ENCODE assay signal across 20 cellular contexts in genomic region chr11:12285811-12286222, GRCh38.
A peak's percentile ranks its signal among the peaks of the same experiment; 100 is the strongest.
DNase-seq lines count a peak whose midpoint lies in the region; ATAC-seq and TF ChIP-seq lines count a peak whose summit lies in the region.
"Had no signal": no experiment of that assay in that cellular context is flagged by ENCODE, and none has a peak within 500 bp of the region (broad histone marks: within the 10 kb centered on the region; RNA-seq: fewer than 3 reads in every experiment).

No MANE protein-coding gene starts in this region.

- no peaks in the 10 kb centered on the region for H3K9me2 ChIP-seq in SK-N-SH

- DNase-seq in SK-N-SH: peak; percentile 11
- no peak for DNase-seq in adipocyte (ENCODE audit: low read depth)
- peak; percentile 62 for DNase-seq in iris pigment epithelial cell (ENCODE audit: low read depth)
- peak; percentile 20 for DNase-seq in stomach
- no peak for DNase-seq in cerebellum (ENCODE audit: low spot score)
- DNase-seq in NK-92 (lab: John Stamatoyannopoulos, UW; ENCODE audit: unreplicated experiment): no peak
- DNase-seq: activated CD4-positive, alpha-beta T cell treated with anti-CD3 and anti-CD28 coated beads, Interleukin-2, amount 10 ng/mL, durations not matched to agents 7 days and 5 days; activated effector memory CD4-positive, alpha-beta T cell treated with Interleukin-2 at 50 U/mL for 16 hours; anterior cingulate cortex; GOT3; kidney; NCI-H1436; NCI-H510A; stimulated activated CD4-positive, alpha-beta T cell treated with anti-CD3 and anti-CD28 coated beads, Interleukin-4, amount 100 ng/mL, for 4 hours; T-helper 9 cell had no signal

- POLR2A ChIA-PET in SK-N-SH (lab: Yijun Ruan, JAX): interaction anchor here (0.5 kb wide), 1 partner anchor 537 kb away, joined by 3 read pairs; no protein-coding TSS in a partner anchor

- H3K27me3 ChIP-seq in SK-N-SH (ENCODE audit: insufficient read depth) (no peaks in the 10 kb centered on the region), adipocyte (replicated peaks; ENCODE audit: control insufficient read depth, insufficient read depth, low read length) (no peaks in the 10 kb centered on the region), stomach (no peaks in the 10 kb centered on the region)

- no peak for TF ChIP-seq RAD21 in SK-N-SH (IDR thresholded peaks at IDR 0.05; ENCODE audit: low read length)

- no peaks in the 10 kb centered on the region for H4K20me1 ChIP-seq in SK-N-SH (ENCODE audit: insufficient read depth)

- intact Hi-C loops in stomach (cut with DNase I; ENCODE audit: low total_unique reads): no loop called here

- H3K9me3 ChIP-seq in SK-N-SH: no peaks in the 10 kb centered on the region
- H3K9me3 ChIP-seq in adipocyte (ENCODE audit: control insufficient read depth, low read length): no peaks in the 10 kb centered on the region
- no peaks in the 10 kb centered on the region for H3K9me3 ChIP-seq in stomach

- H3F3A ChIP-seq in SK-N-SH (replicated peaks; ENCODE audit: insufficient read depth): peaks cover 71% of the 10 kb centered on the region

- H3K9ac ChIP-seq in SK-N-SH: peak overlapping the region; percentile 99
- H3K9ac ChIP-seq in adipocyte (ENCODE audit: low read length): peak overlapping the region; percentile 86

- TF ChIP-seq CTCF in SK-N-SH (IDR thresholded peaks at IDR 0.05) (no peak), stomach (IDR thresholded peaks at IDR 0.05) (no peak)

- peaks cover 38% of the 10 kb centered on the region for H3K79me2 ChIP-seq in SK-N-SH (ENCODE audit: insufficient read depth)

- peaks cover 27 to 47% of the 10 kb centered on the region in 2 experiments for H3K4me1 ChIP-seq in SK-N-SH (ENCODE audit: control insufficient read depth in 1 of 2, insufficient read depth in 2 of 2, low read depth in 1 of 2, low read length in 1 of 2)
- H3K4me1 ChIP-seq in adipocyte (ENCODE audit: control insufficient read depth, insufficient read depth, low read length): peaks cover 60% of the 10 kb centered on the region
- peaks cover 18 to 57% (median 35%) of the 10 kb centered on the region in 4 donors for H3K4me1 ChIP-seq in stomach

- no peak overlapping the region for H2AFZ ChIP-seq in SK-N-SH (ENCODE audit: low read depth)

- TF ChIP-seq POLR2A in stomach (IDR thresholded peaks at IDR 0.05): no peak

- no peaks in the 10 kb centered on the region for H3K36me3 ChIP-seq in SK-N-SH (replicated peaks in 1 of 2; ENCODE audit: control insufficient read depth in 1 of 2, insufficient read depth in 2 of 2, low read length in 1 of 2)
- no peaks in the 10 kb centered on the region for H3K36me3 ChIP-seq in adipocyte (ENCODE audit: control insufficient read depth, insufficient read depth, low read length, severe bottlenecking)
- H3K36me3 ChIP-seq in stomach: no peaks in the 10 kb centered on the region

- CTCF ChIA-PET in SK-N-SH (lab: Yijun Ruan, JAX): interaction anchor here (1.4 to 19.2 kb wide), 8 partner anchors 10 to 605 kb away, joined by 3 to 488 read pairs (median 57); no protein-coding TSS in a partner anchor

- H3K4me3 ChIP-seq in SK-N-SH (ENCODE audit: low read depth in 2 of 2, low read length in 1 of 2) (0 out of 4 replicates have a peak overlapping the region, but pooled peaks of 1 of the 2 experiments have one; percentile 63), adipocyte (ENCODE audit: low read length) (peak overlapping the region; percentile 21), stomach (no peak overlapping the region)

- 53% methylated on average over 6 of the region's 6 CpGs for WGBS in SK-N-SH (ENCODE audit: low lambda C conversion rate)
- 68 to 79% (median 76%) methylated on average over 6 of the region's 6 CpGs for WGBS in stomach, 5 donors

- ATAC-seq in SK-N-SH treated with all-trans-retinoic acid at 6 μM for 48 hours: no peak
- no peak for ATAC-seq in GM18867 (IDR thresholded peaks at IDR 0.05; ENCODE audit: unreplicated experiment)
- ATAC-seq: naive thymus-derived CD4-positive, alpha-beta T cell; stimulated activated effector memory CD8-positive, alpha-beta T cell treated with anti-CD3 and anti-CD28 coated beads, Interleukin-12 subunit alpha, Interleukin-12 subunit beta, amount 100 ng/mL, for 72 hours had no signal

- peak overlapping the region; percentile 96 for H3K4me2 ChIP-seq in SK-N-SH

- H3K27ac ChIP-seq in SK-N-SH (ENCODE audit: low read depth in 2 of 2, low read length in 1 of 2) (peak overlapping the region; percentile 47 to 100), stomach (peak overlapping the region in 4 of 5 donors; percentile 38 to 87 (median 78))
- H3K27ac ChIP-seq: 22Rv1 had no signal

- TF ChIP-seq EP300 in SK-N-SH (IDR thresholded peaks at IDR 0.05; ENCODE audit: borderline replicate concordance in 1 of 2, low read depth in 1 of 2, low read length in 1 of 2) (no peak), stomach (IDR thresholded peaks at IDR 0.05) (no peak)

TF ChIP-seq in SK-N-SH, 30 proteins besides CTCF, POLR2A, EP300 and RAD21 (continues in another document):
- TF ChIP-seq EZH2phosphoT487 (IDR thresholded peaks at IDR 0.05; ENCODE audit: borderline replicate concordance, low read depth) (no peak), TCF12 (IDR thresholded peaks at IDR 0.05) (no peak), YY1 (IDR thresholded peaks at IDR 0.05; ENCODE audit: low read depth) (no peak), MXI1 (IDR thresholded peaks at IDR 0.05; ENCODE audit: low read depth, low read length) (no peak), NRF1 (IDR thresholded peaks at IDR 0.05; ENCODE audit: low read depth, low read length) (no peak), PBX3 (IDR thresholded peaks at IDR 0.05) (no peak; the same call in 1 of the 2 replicates), IRF3 (IDR thresholded peaks at IDR 0.05; ENCODE audit: low read depth, low read length) (no peak), RCOR1 (IDR thresholded peaks at IDR 0.05; ENCODE audit: low read length) (no peak), MAX (IDR thresholded peaks at IDR 0.05; ENCODE audit: low read depth) (peak; percentile 51), JUND (IDR thresholded peaks at IDR 0.05) (no peak)

TF ChIP-seq in SK-N-SH treated with all-trans-retinoic acid at 6 μM for 48 hours, 23 proteins besides CTCF, POLR2A, EP300 and RAD21:
- TF ChIP-seq OSR1 (CRISPR knock-in tag; IDR thresholded peaks at IDR 0.05) (no peak), ZNF8 (CRISPR knock-in tag; IDR thresholded peaks at IDR 0.05) (no peak), POU6F1 (CRISPR knock-in tag; IDR thresholded peaks at IDR 0.05; ENCODE audit: borderline replicate concordance, low read depth) (no peak), BACH2 (CRISPR knock-in tag; IDR thresholded peaks at IDR 0.05; ENCODE audit: borderline replicate concordance) (no peak), ESRRG (CRISPR knock-in tag; IDR thresholded peaks at IDR 0.05) (no peak), PPARA (CRISPR knock-in tag; IDR thresholded peaks at IDR 0.05; ENCODE audit: borderline replicate concordance) (no peak), TOX (CRISPR knock-in tag; IDR thresholded peaks at IDR 0.05; ENCODE audit: borderline replicate concordance) (no peak), PATZ1 (CRISPR knock-in tag; IDR thresholded peaks at IDR 0.05; ENCODE audit: borderline replicate concordance) (no peak), ZFP3 (CRISPR knock-in tag; IDR thresholded peaks at IDR 0.05) (no peak), ZNF565 (CRISPR knock-in tag; conservative IDR thresholded peaks at IDR 0.05; ENCODE audit: low read depth) (no peak)
TF ChIP-seq in SK-N-SH treated with all-trans-retinoic acid at 6 μM for 48 hours: peak in this region for 0.

Comparison
In these comparisons a context has a peak if more than half of its experiments do, and no peak if none do; other contexts are left out.
1. DNase-seq: peak in SK-N-SH (single experiment), iris pigment epithelial cell (single experiment) and stomach (single experiment); none in adipocyte (single experiment), cerebellum (single experiment) and NK-92 (single experiment).